8 cellular contexts compared by ENCODE assay signal in genomic region chr1:7783178-7783711, GRCh38.
DNase-seq lines count a peak whose midpoint lies in the region; ATAC-seq and TF ChIP-seq lines count a peak whose summit lies in the region.

No MANE protein-coding gene starts in this region.

- peak; percentile 57 for DNase-seq in DMS153 (lab: John Stamatoyannopoulos, UW)
- peak in 63 of 76 experiments; percentile 7 to 82 (median 54) for DNase-seq in HUDEP-2 (lab: John Stamatoyannopoulos, UW; ENCODE audit: unreplicated experiment in 76 of 76)
- DNase-seq in SHP77 treated with DMSO at 0.1 percent for 48 hours (lab: John Stamatoyannopoulos, UW): peak; percentile 3
- DNase-seq in cardiac fibroblast (ENCODE audit: low read depth in 2 of 2): peak; percentile 36 to 69
- peak; percentile 16 for DNase-seq in iris pigment epithelial cell (ENCODE audit: low read depth)
- no peak for DNase-seq in putamen (ENCODE audit: low spot score)

- H3K4me3 ChIP-seq in cardiac fibroblast (replicated peaks in 1 of 2; ENCODE audit: low read depth in 2 of 2, low read length in 2 of 2) (peak overlapping the region; percentile 54 to 56), skin epidermis (peak overlapping the region; percentile 48 to 78 (median 62))

- peak overlapping the region; percentile 41 to 99 (median 82) for H3K27ac ChIP-seq in skin epidermis

- ATAC-seq in HG02588 (IDR thresholded peaks at IDR 0.05; ENCODE audit: unreplicated experiment): no peak

- no peak for TF ChIP-seq CTCF in cardiac fibroblast (IDR thresholded peaks at IDR 0.05; ENCODE audit: low read depth, low read length)
